ENCODE assay signal across 1 cellular context in the genomic region with DNA sequence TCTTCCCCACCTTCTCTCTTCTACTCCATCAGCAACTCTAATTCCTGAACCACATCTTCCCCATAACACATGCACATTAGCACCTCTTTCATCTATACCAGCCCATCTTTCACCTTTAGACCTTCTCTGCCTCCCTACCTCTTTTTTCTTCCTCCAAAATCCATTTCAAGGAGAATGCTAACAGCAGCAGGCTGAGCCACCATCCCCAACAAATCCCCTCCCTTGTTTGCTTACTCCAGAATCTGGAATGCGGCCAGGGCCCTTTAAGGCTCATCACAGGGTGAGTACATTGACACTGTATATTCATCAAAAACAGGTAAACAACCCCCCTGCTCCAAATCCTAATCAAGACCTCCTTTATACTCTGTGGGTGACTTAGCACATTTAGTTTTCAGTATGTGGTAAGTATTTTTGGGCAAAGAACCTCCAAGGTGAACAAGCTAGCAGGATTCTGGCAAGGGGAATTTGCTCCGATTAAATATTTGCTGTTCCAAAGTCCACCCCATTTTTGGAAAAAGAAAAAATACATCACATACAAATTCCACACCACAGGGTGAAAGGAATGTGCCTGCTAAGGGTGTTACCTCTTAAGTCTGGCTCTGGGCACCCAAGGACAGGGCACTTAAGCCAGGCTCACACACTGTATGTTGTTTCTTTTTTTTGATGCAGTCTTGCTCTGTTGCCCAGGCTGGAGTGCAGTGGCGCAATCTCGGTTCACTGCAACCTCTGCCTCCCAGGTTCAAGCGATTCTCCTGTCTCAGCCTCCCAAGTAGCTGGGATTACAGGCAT.
TF ChIP-seq lines count a peak whose summit lies in the region.

No MANE protein-coding gene starts in this region.

TF ChIP-seq in WTC11, 78 proteins besides CTCF, POLR2A, EP300 and RAD21 (continued from another document):
- TF ChIP-seq, protein P1, sequence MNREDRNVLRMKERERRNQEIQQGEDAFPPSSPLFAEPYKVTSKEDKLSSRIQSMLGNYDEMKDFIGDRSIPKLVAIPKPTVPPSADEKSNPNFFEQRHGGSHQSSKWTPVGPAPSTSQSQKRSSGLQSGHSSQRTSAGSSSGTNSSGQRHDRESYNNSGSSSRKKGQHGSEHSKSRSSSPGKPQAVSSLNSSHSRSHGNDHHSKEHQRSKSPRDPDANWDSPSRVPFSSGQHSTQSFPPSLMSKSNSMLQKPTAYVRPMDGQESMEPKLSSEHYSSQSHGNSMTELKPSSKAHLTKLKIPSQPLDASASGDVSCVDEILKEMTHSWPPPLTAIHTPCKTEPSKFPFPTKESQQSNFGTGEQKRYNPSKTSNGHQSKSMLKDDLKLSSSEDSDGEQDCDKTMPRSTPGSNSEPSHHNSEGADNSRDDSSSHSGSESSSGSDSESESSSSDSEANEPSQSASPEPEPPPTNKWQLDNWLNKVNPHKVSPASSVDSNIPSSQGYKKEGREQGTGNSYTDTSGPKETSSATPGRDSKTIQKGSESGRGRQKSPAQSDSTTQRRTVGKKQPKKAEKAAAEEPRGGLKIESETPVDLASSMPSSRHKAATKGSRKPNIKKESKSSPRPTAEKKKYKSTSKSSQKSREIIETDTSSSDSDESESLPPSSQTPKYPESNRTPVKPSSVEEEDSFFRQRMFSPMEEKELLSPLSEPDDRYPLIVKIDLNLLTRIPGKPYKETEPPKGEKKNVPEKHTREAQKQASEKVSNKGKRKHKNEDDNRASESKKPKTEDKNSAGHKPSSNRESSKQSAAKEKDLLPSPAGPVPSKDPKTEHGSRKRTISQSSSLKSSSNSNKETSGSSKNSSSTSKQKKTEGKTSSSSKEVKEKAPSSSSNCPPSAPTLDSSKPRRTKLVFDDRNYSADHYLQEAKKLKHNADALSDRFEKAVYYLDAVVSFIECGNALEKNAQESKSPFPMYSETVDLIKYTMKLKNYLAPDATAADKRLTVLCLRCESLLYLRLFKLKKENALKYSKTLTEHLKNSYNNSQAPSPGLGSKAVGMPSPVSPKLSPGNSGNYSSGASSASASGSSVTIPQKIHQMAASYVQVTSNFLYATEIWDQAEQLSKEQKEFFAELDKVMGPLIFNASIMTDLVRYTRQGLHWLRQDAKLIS (CRISPR knock-in tag; IDR thresholded peaks at IDR 0.05; ENCODE audit: borderline replicate concordance) = no peak
- TF ChIP-seq OVOL2 (CRISPR knock-in tag; IDR thresholded peaks at IDR 0.05; ENCODE audit: borderline replicate concordance) (no peak), GABPB1 (CRISPR knock-in tag; IDR thresholded peaks at IDR 0.05) (no peak), ETV6 (CRISPR knock-in tag; IDR thresholded peaks at IDR 0.05) (no peak), STAT6 (CRISPR knock-in tag; conservative IDR thresholded peaks at IDR 0.05; ENCODE audit: low read depth) (no peak), ZNF416 (CRISPR knock-in tag; IDR thresholded peaks at IDR 0.05) (no peak), PRDM15 (CRISPR knock-in tag; IDR thresholded peaks at IDR 0.05) (peak; percentile 53; the same call in 1 of the 2 replicates), ATF3 (CRISPR knock-in tag; conservative IDR thresholded peaks at IDR 0.05) (no peak), FOXK1 (CRISPR knock-in tag; IDR thresholded peaks at IDR 0.05) (peak; percentile 47; the same call in 1 of the 2 replicates), HMGA2 (CRISPR knock-in tag; IDR thresholded peaks at IDR 0.05) (no peak), TCF7 (CRISPR knock-in tag; IDR thresholded peaks at IDR 0.05; ENCODE audit: low read depth) (no peak), ZNF425 (CRISPR knock-in tag; conservative IDR thresholded peaks at IDR 0.05) (0 out of 2 replicates have a peak, but pooled peaks have one; percentile 13)
- TF ChIP-seq, protein P2, sequence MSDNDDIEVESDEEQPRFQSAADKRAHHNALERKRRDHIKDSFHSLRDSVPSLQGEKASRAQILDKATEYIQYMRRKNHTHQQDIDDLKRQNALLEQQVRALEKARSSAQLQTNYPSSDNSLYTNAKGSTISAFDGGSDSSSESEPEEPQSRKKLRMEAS (CRISPR knock-in tag; IDR thresholded peaks at IDR 0.05) = no peak
- TF ChIP-seq, protein P3, sequence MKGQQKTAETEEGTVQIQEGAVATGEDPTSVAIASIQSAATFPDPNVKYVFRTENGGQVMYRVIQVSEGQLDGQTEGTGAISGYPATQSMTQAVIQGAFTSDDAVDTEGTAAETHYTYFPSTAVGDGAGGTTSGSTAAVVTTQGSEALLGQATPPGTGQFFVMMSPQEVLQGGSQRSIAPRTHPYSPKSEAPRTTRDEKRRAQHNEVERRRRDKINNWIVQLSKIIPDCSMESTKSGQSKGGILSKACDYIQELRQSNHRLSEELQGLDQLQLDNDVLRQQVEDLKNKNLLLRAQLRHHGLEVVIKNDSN (CRISPR knock-in tag; IDR thresholded peaks at IDR 0.05) = no peak
TF ChIP-seq in WTC11: peak in this region for 7.
